Comparison of ENCODE assay signal across 25 cellular contexts in genomic region chr1:65850281-65850680, GRCh38. TPM values are rescaled to one million over a fixed set of nuclear protein-coding genes. Genes with fewer than 3 reads are reported as not detected.
DNase-seq lines count a peak whose midpoint lies in the region; TF ChIP-seq lines count a peak whose summit lies in the region.
"Had no signal": no experiment of that assay in that cellular context is flagged by ENCODE, and none has a peak within 500 bp of the region (broad histone marks: within the 10 kb centered on the region; RNA-seq: fewer than 3 reads in every experiment).

No MANE protein-coding gene starts in this region.

- H3K79me2 ChIP-seq in mammary epithelial cell (ENCODE audit: insufficient read depth, low read length) = no peaks in the 10 kb centered on the region

- DNase-seq in mammary epithelial cell = peak; percentile 28
- no peak for DNase-seq in breast epithelium (ENCODE audit: low spot score in 2 of 2)
- peak; percentile 52 for DNase-seq in SK-MEL-5 (ENCODE audit: low read depth, low spot score)
- DNase-seq in foreskin melanocyte = peak; percentile 54
- DNase-seq in SIG-M5 (lab: John Stamatoyannopoulos, UW) = no peak
- no peak for DNase-seq in DMS114 treated with DMSO at 0.1 percent for 48 hours (lab: John Stamatoyannopoulos, UW; ENCODE audit: unreplicated experiment)
- no peak for DNase-seq in stimulated activated CD4-positive, alpha-beta T cell treated with anti-CD3 and anti-CD28 coated beads, Interleukin-15, amount 100 ng/mL, for 24 hours
- DNase-seq: ACHN; BE2C; C1 segment of cervical spinal cord; Caco-2; Calu3; CD4-positive, alpha-beta memory T cell; CD4-positive, CD25-positive, alpha-beta regulatory T cell; CD8-positive, alpha-beta memory T cell; DMS153; DMS53; DMS79; DND-41; EL; GDM1 had no signal

- TF ChIP-seq POLR2A in breast epithelium (IDR thresholded peaks at IDR 0.05) = no peak

- dilution Hi-C loops in mammary epithelial cell (cut with HindIII; ENCODE audit: low sequenced_read_pairs) = no loop called here

- H3K27me3 ChIP-seq in mammary epithelial cell (ENCODE audit: insufficient read depth, low read length) = no peaks in the 10 kb centered on the region
- H3K27me3 ChIP-seq in breast epithelium = no peaks in the 10 kb centered on the region
- H3K27me3 ChIP-seq: BE2C, BLaER1 had no signal

- no peaks in the 10 kb centered on the region for H3K4me1 ChIP-seq in mammary epithelial cell (ENCODE audit: insufficient read depth, low read length)
- no peaks in the 10 kb centered on the region for H3K4me1 ChIP-seq in breast epithelium
- H3K4me1 ChIP-seq: BE2C, BLaER1, Caco-2 had no signal

- TF ChIP-seq CTCF in mammary epithelial cell (conservative IDR thresholded peaks at IDR 0.05 in 1 of 2, IDR thresholded peaks at IDR 0.05 in 1 of 2; ENCODE audit: extremely low read depth in 1 of 2, insufficient read depth in 1 of 2, low read depth in 1 of 2, low read length in 2 of 2) (no peak), breast epithelium (IDR thresholded peaks at IDR 0.05) (no peak)

- in situ Hi-C loops in mammary epithelial cell (cut with MboI; ENCODE audit: low sequenced_read_pairs in 2 of 2) = no loop called here
- in situ Hi-C loops in SK-MEL-5 (cut with HindIII; ENCODE audit: low pct_unique_long_range_greater_than_20kb, low sequenced_read_pairs) = no loop called here

- H3K4me3 ChIP-seq in mammary epithelial cell (replicated peaks in 1 of 3; ENCODE audit: insufficient read depth in 1 of 3, low read depth in 2 of 3, low read length in 3 of 3) (no peak overlapping the region), breast epithelium (no peak overlapping the region)
- H3K4me3 ChIP-seq: BLaER1, GM12878 had no signal

- CTCF ChIA-PET in mammary epithelial cell (lab: Charles Lee; ENCODE audit: low non-redundant PET) = no interaction called here

- no peaks in the 10 kb centered on the region for H3K9me3 ChIP-seq in mammary epithelial cell (replicated peaks; ENCODE audit: insufficient read depth, low read length)
- peaks cover 9% of the 10 kb centered on the region in 2 donors for H3K9me3 ChIP-seq in breast epithelium
- H3K9me3 ChIP-seq: BE2C, Caco-2 had no signal

- no peak overlapping the region for H2AFZ ChIP-seq in mammary epithelial cell (ENCODE audit: low read depth, low read length)

- BruUV-seq in mammary epithelial cell (replicated peaks; lab: Mats Ljungman, UMichigan) = no TSS peak

- intact Hi-C loops in mammary epithelial cell (cut with micrococcal nuclease) (no loop called here), breast epithelium (cut with DNase I; ENCODE audit: low total_unique reads) (no loop called here)

- 11% methylated on average over 1 of the region's 2 CpGs for WGBS in mammary epithelial cell (ENCODE audit: low coverage, missing lambda C conversion rate)

- H3K4me2 ChIP-seq in mammary epithelial cell (ENCODE audit: insufficient read depth, low read depth, low read length) = no peak overlapping the region
- H3K4me2 ChIP-seq: BLaER1 had no signal

- H3K9ac ChIP-seq in mammary epithelial cell (ENCODE audit: insufficient read depth, low read length) = no peak overlapping the region
- H3K9ac ChIP-seq: BLaER1 had no signal

- H4K20me1 ChIP-seq in mammary epithelial cell (ENCODE audit: insufficient read depth, low read length) = no peaks in the 10 kb centered on the region
- H4K20me1 ChIP-seq: BLaER1 had no signal

- H3K27ac ChIP-seq in mammary epithelial cell (ENCODE audit: insufficient read depth, low read depth, low read length) = no peak overlapping the region
- no peak overlapping the region for H3K27ac ChIP-seq in breast epithelium
- H3K27ac ChIP-seq: 22Rv1, BLaER1 had no signal

- no peaks in the 10 kb centered on the region for H3K36me3 ChIP-seq in mammary epithelial cell (ENCODE audit: insufficient read depth, low read length)
- H3K36me3 ChIP-seq in breast epithelium = no peaks in the 10 kb centered on the region
- H3K36me3 ChIP-seq: BE2C, BLaER1 had no signal

RNA-seq across cellular contexts. Expression of gene PDE4B, which starts 57.6 kb away (rescaled TPM):
- total RNA-seq in mammary epithelial cell (1 to 10 TPM in 1 of 2 donors, not detected in 1; 3.8 TPM), breast epithelium (100 to 1,000 TPM in 1 of 3 donors, 10 to 100 TPM in 1, 1 to 10 TPM in 1; 8.0 to 207 (median 54.4) TPM)
- polyA plus RNA-seq in mammary epithelial cell = 0.02 TPM
- polyA minus RNA-seq in mammary epithelial cell = not detected
- 23.6 and 26.1 TPM in 2 replicates for total RNA-seq in SK-MEL-5 (2014; rRNA removed; shearing (Covaris generic))
- 13.7 and 18.6 TPM in 2 replicates for polyA plus RNA-seq in SK-MEL-5 (2015; cell fraction: cytosol; rRNA removed)
- polyA plus RNA-seq in SK-MEL-5 (2015; cell fraction: nucleus; rRNA removed) = 36.0 and 53.8 TPM in 2 replicates
- total RNA-seq: Caco-2, G401 had no signal

Comparison
In these comparisons a context has a peak if more than half of its experiments do, and no peak if none do; other contexts are left out.
1. DNase-seq: peak in mammary epithelial cell (single experiment), SK-MEL-5 (single experiment) and foreskin melanocyte (single experiment); none in breast epithelium (0 of 2), SIG-M5 (single experiment), DMS114 treated with DMSO at 0.1 percent for 48 hours (single experiment) and stimulated activated CD4-positive, alpha-beta T cell treated with anti-CD3 and anti-CD28 coated beads, Interleukin-15, amount 100 ng/mL, for 24 hours (single experiment).